In the genomic region with DNA sequence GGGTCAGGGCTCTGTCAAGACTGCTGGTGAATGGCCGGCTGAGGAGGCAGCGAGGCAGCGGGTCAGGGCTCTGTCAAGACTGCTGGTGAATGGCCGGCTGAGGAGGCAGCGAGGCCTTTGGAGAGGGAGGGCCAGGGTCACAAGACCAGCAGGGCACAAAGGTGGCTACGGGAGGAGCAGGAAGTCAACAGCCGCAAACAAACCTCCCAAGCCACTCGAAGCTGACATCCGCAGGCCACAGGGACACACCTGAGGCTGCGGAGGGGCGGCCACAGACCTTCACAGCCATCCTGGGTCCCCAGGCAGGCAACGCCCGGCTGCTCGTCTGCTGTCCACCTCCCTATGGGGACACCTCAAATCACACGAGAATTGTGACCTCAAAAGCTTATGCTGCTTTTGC, we compare ENCODE assay signal across 1 cellular context.
TF ChIP-seq lines count a peak whose summit lies in the region.

No MANE protein-coding gene starts in this region.

TF ChIP-seq in HepG2, 621 proteins besides CTCF, POLR2A, EP300 and RAD21 (continued from another document and continues in another):
- TF ChIP-seq ATF2 (CRISPR knock-in tag; IDR thresholded peaks at IDR 0.05) (no peak), GABPA (IDR thresholded peaks at IDR 0.05; ENCODE audit: low read depth, low read length) (no peak), GABPA (CRISPR knock-in tag; IDR thresholded peaks at IDR 0.05; ENCODE audit: low read depth) (0 out of 2 replicates have a peak, but pooled peaks have one; percentile 47), ZNF709 (CRISPR knock-in tag; IDR thresholded peaks at IDR 0.05) (no peak), FOXK2 (IDR thresholded peaks at IDR 0.05) (no peak), YEATS2 (CRISPR knock-in tag; IDR thresholded peaks at IDR 0.05; ENCODE audit: borderline replicate concordance) (0 out of 2 replicates have a peak, but pooled peaks have one; percentile 27), ELF3 (CRISPR knock-in tag; IDR thresholded peaks at IDR 0.05) (peak; percentile 73), NR2F6 (IDR thresholded peaks at IDR 0.05) (peak; percentile 15; the same call in 1 of the 2 replicates), NR2F6 (CRISPR knock-in tag; IDR thresholded peaks at IDR 0.05) (0 out of 2 replicates have a peak, but pooled peaks have one; percentile 64), ZBTB14 (CRISPR knock-in tag; IDR thresholded peaks at IDR 0.05) (no peak), PAXIP1 (CRISPR knock-in tag; conservative IDR thresholded peaks at IDR 0.05) (no peak), SNAPC2 (CRISPR knock-in tag; IDR thresholded peaks at IDR 0.05) (no peak), EED (CRISPR knock-in tag; IDR thresholded peaks at IDR 0.05) (no peak), ZFX (CRISPR knock-in tag; IDR thresholded peaks at IDR 0.05; ENCODE audit: low read depth) (peak; percentile 53; the same call in 1 of the 2 replicates), ZBTB44 (CRISPR knock-in tag; IDR thresholded peaks at IDR 0.05) (no peak), HNF4G (IDR thresholded peaks at IDR 0.05; ENCODE audit: borderline replicate concordance, low read depth, low read length) (0 out of 2 replicates have a peak, but pooled peaks have one; percentile 34), HNF4G (CRISPR knock-in tag; IDR thresholded peaks at IDR 0.05; ENCODE audit: borderline replicate concordance, low read depth) (no peak), ZZZ3 (CRISPR knock-in tag; IDR thresholded peaks at IDR 0.05; ENCODE audit: borderline replicate concordance) (no peak), ZNF816 (CRISPR knock-in tag; IDR thresholded peaks at IDR 0.05; ENCODE audit: borderline replicate concordance) (no peak), ZBTB21 (CRISPR knock-in tag; IDR thresholded peaks at IDR 0.05) (0 out of 2 replicates have a peak, but pooled peaks have one; percentile 33), MED8 (CRISPR knock-in tag; IDR thresholded peaks at IDR 0.05; ENCODE audit: insufficient replicate concordance) (no peak), HNF4A (CRISPR knock-in tag; IDR thresholded peaks at IDR 0.05) (peak; percentile 64), ATF1 (CRISPR knock-in tag; IDR thresholded peaks at IDR 0.05) (no peak), ZC3H13 (CRISPR knock-in tag; IDR thresholded peaks at IDR 0.05) (no peak), MTA1 (CRISPR knock-in tag; IDR thresholded peaks at IDR 0.05; ENCODE audit: borderline replicate concordance) (0 out of 2 replicates have a peak, but pooled peaks have one; percentile 18), ZNF576 (CRISPR knock-in tag; IDR thresholded peaks at IDR 0.05) (no peak), PCBP2 (optimal IDR thresholded peaks at IDR 0.05; ENCODE audit: low read depth, low read length, poor library complexity, severe bottlenecking) (no peak), AKNA (CRISPR knock-in tag; IDR thresholded peaks at IDR 0.05; ENCODE audit: borderline replicate concordance) (no peak), ZNF556 (CRISPR knock-in tag; IDR thresholded peaks at IDR 0.05; ENCODE audit: borderline replicate concordance) (no peak)
- TF ChIP-seq, protein P1, sequence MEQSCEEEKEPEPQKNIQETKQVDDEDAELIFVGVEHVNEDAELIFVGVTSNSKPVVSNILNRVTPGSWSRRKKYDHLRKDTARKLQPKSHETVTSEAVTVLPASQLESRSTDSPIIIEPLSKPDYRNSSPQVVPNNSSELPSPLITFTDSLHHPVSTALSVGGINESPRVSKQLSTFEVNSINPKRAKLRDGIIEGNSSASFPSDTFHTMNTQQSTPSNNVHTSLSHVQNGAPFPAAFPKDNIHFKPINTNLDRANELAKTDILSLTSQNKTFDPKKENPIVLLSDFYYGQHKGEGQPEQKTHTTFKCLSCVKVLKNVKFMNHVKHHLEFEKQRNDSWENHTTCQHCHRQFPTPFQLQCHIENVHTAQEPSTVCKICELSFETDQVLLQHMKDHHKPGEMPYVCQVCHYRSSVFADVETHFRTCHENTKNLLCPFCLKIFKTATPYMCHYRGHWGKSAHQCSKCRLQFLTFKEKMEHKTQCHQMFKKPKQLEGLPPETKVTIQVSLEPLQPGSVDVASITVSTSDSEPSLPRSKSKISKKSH (CRISPR knock-in tag; IDR thresholded peaks at IDR 0.05; ENCODE audit: borderline replicate concordance) = no peak
- TF ChIP-seq, protein P2, sequence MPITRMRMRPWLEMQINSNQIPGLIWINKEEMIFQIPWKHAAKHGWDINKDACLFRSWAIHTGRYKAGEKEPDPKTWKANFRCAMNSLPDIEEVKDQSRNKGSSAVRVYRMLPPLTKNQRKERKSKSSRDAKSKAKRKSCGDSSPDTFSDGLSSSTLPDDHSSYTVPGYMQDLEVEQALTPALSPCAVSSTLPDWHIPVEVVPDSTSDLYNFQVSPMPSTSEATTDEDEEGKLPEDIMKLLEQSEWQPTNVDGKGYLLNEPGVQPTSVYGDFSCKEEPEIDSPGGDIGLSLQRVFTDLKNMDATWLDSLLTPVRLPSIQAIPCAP (CRISPR knock-in tag; IDR thresholded peaks at IDR 0.05; ENCODE audit: low read depth) = no peak
- TF ChIP-seq, protein P3, sequence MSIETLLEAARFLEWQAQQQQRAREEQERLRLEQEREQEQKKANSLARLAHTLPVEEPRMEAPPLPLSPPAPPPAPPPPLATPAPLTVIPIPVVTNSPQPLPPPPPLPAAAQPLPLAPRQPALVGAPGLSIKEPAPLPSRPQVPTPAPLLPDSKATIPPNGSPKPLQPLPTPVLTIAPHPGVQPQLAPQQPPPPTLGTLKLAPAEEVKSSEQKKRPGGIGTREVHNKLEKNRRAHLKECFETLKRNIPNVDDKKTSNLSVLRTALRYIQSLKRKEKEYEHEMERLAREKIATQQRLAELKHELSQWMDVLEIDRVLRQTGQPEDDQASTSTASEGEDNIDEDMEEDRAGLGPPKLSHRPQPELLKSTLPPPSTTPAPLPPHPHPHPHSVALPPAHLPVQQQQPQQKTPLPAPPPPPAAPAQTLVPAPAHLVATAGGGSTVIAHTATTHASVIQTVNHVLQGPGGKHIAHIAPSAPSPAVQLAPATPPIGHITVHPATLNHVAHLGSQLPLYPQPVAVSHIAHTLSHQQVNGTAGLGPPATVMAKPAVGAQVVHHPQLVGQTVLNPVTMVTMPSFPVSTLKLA (IDR thresholded peaks at IDR 0.05) = no peak
- TF ChIP-seq, protein P4, sequence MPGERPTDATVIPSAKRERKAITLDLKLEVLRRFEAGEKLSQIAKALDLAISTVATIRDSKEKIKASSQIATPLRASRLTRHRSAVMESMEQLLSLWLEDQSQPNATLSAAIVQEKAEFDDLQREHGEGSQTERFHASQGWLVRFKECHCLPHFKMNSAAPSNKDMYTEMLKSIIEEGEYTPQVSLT (CRISPR knock-in tag; IDR thresholded peaks at IDR 0.05; ENCODE audit: borderline replicate concordance, low read depth) = no peak
- TF ChIP-seq, protein P5, sequence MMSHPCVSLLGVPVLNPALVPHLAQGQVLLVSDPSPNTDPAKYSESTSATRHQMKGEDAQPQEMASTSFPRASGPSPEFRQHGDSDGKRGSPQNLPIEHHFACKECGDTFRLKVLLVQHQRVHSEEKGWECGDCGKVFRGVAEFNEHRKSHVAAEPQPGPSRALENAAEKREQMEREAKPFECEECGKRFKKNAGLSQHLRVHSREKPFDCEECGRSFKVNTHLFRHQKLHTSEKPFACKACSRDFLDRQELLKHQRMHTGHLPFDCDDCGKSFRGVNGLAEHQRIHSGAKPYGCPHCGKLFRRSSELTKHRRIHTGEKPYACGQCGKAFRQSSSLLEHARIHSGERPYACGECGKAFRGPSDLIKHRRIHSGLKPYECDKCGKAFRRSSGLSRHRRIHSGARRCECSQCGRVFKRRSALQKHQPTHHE (CRISPR knock-in tag; IDR thresholded peaks at IDR 0.05; ENCODE audit: borderline replicate concordance) = no peak
